ENCODE assay signal across 15 cellular contexts in genomic region chr22:38882972-38883622, GRCh38. TPM values are rescaled to one million over a fixed set of nuclear protein-coding genes. Genes with fewer than 3 reads are reported as not detected.
DNase-seq lines count a peak whose midpoint lies in the region; ATAC-seq, FAIRE-seq and TF ChIP-seq lines count a peak whose summit lies in the region.
"Had no signal": no experiment of that assay in that cellular context is flagged by ENCODE, and none has a peak within 500 bp of the region (broad histone marks: within the 10 kb centered on the region; RNA-seq: fewer than 3 reads in every experiment).

No MANE protein-coding gene starts in this region.

- H3K4me1 ChIP-seq in K562 (replicated peaks in 1 of 2; ENCODE audit: control insufficient read depth in 2 of 2, insufficient read depth in 2 of 2, low read length in 2 of 2) = no peaks in the 10 kb centered on the region

- TF ChIP-seq CTCF in CD4-positive, alpha-beta T cell (IDR thresholded peaks at IDR 0.05) = no peak
- no peak for TF ChIP-seq CTCF in K562 (IDR thresholded peaks at IDR 0.05 in 2 of 3, conservative IDR thresholded peaks at IDR 0.05 in 1 of 3; ENCODE audit: insufficient read depth in 2 of 3, low read depth in 1 of 3, low read length in 3 of 3)
- TF ChIP-seq CTCF in nephron (IDR thresholded peaks at IDR 0.05; ENCODE audit: unreplicated experiment in 3 of 3) = no peak

- H3K9me3 Mint-ChIP-seq in CD4-positive, alpha-beta T cell = no peaks in the 10 kb centered on the region
- peaks cover 2% of the 10 kb centered on the region for H3K9me3 Mint-ChIP-seq in nephron
- no peaks in the 10 kb centered on the region for H3K9me3 Mint-ChIP-seq in stimulated activated memory B cell treated with anti-CD40 and anti-IgM and Interleukin-4, amounts not matched to agents 10 μg/mL and 1 μg/mL and 100 μg/mL, for 72 hours
- H3K9me3 Mint-ChIP-seq: IgD-negative memory B cell; stimulated activated effector memory CD8-positive, alpha-beta T cell treated with anti-CD3 and anti-CD28 coated beads, Interleukin-12 subunit alpha, Interleukin-12 subunit beta, amount 100 ng/mL, for 72 hours had no signal

- H3K27ac Mint-ChIP-seq in CD4-positive, alpha-beta T cell = peak overlapping the region; percentile 28
- peak overlapping the region in 2 of 3 experiments; percentile 60 to 85 for H3K27ac Mint-ChIP-seq in nephron
- no peak overlapping the region for H3K27ac Mint-ChIP-seq in stimulated activated memory B cell treated with anti-CD40 and anti-IgM and Interleukin-4, amounts not matched to agents 10 μg/mL and 1 μg/mL and 100 μg/mL, for 72 hours
- H3K27ac Mint-ChIP-seq: stimulated activated effector memory CD8-positive, alpha-beta T cell treated with anti-CD3 and anti-CD28 coated beads, Interleukin-12 subunit alpha, Interleukin-12 subunit beta, amount 100 ng/mL, for 72 hours had no signal

- no peak overlapping the region for H3K4me3 ChIP-seq in K562

- no peak for ATAC-seq in CD4-positive, alpha-beta T cell (ENCODE audit: poor library complexity)
- no peak for ATAC-seq in K562
- no peak for ATAC-seq in stimulated activated memory B cell treated with anti-CD40 and anti-IgM and Interleukin-4, amounts not matched to agents 10 μg/mL and 1 μg/mL and 100 μg/mL, for 72 hours
- ATAC-seq: PC-3; stimulated activated effector memory CD8-positive, alpha-beta T cell treated with anti-CD3 and anti-CD28 coated beads, Interleukin-12 subunit alpha, Interleukin-12 subunit beta, amount 100 ng/mL, for 72 hours had no signal

- H3K79me2 ChIP-seq in K562 (ENCODE audit: control insufficient read depth, insufficient read depth, low read length) = no peaks in the 10 kb centered on the region

- TF ChIP-seq EP300 in K562 (IDR thresholded peaks at IDR 0.05; ENCODE audit: low read length) = no peak

- H3K9ac ChIP-seq in K562 (ENCODE audit: insufficient read depth in 1 of 2, low read depth in 2 of 2, low read length in 2 of 2) = no peak overlapping the region

- no TSS peak for BruUV-seq in K562 (replicated peaks; lab: Mats Ljungman, UMichigan)

- no peak for TF ChIP-seq RAD21 in K562 (CRISPR knock-in tag; conservative IDR thresholded peaks at IDR 0.05 in 1 of 2, IDR thresholded peaks at IDR 0.05 in 1 of 2)

- FAIRE-seq in K562 (lab: Jason Lieb, UNC) (no peak), GM12891 (lab: Jason Lieb, UNC) (no peak)

- H3K4me1 Mint-ChIP-seq in CD4-positive, alpha-beta T cell (ENCODE audit: low read depth) = peaks cover 24% of the 10 kb centered on the region
- peaks cover 23% of the 10 kb centered on the region for H3K4me1 Mint-ChIP-seq in nephron
- peaks cover 31% of the 10 kb centered on the region for H3K4me1 Mint-ChIP-seq in stimulated activated memory B cell treated with anti-CD40 and anti-IgM and Interleukin-4, amounts not matched to agents 10 μg/mL and 1 μg/mL and 100 μg/mL, for 72 hours
- H3K4me1 Mint-ChIP-seq: IgD-negative memory B cell had no signal

- intact Hi-C loops in CD4-positive, alpha-beta T cell (cut with DNase I, micrococcal nuclease) = no loop called here
- intact Hi-C loops in K562 (cut with micrococcal nuclease) = no loop called here

- DNase-seq in AG08395 (ENCODE audit: low spot score) = peak; percentile 27
- no peak for DNase-seq in CD4-positive, alpha-beta T cell
- DNase-seq in K562 (ENCODE audit: extremely low read depth in 1 of 4, low spot score in 3 of 4) = peak in 1 of 4 experiments; percentile 2
- DNase-seq in NCI-H2196 (lab: John Stamatoyannopoulos, UW; ENCODE audit: unreplicated experiment) = no peak
- DNase-seq in GM12891 (ENCODE audit: insufficient read length, low spot score) = no peak
- DNase-seq in activated effector memory CD4-positive, alpha-beta T cell treated with anti-CD3 and anti-CD28 coated beads, Interleukin-2, amount 50 U/mL, for 16 hours = no peak
- DNase-seq: activated CD8-positive, alpha-beta memory T cell treated with anti-CD3 and anti-CD28 coated beads for 24 hours; dermis blood vessel endothelial cell; midbrain; NCI-H1105 treated with DMSO at 0.1 percent for 48 hours; PC-3 had no signal

- H3K4me3 Mint-ChIP-seq in CD4-positive, alpha-beta T cell = peak overlapping the region; percentile 57
- H3K4me3 Mint-ChIP-seq in nephron = no peak overlapping the region
- no peak overlapping the region for H3K4me3 Mint-ChIP-seq in stimulated activated memory B cell treated with anti-CD40 and anti-IgM and Interleukin-4, amounts not matched to agents 10 μg/mL and 1 μg/mL and 100 μg/mL, for 72 hours
- H3K4me3 Mint-ChIP-seq: IgD-negative memory B cell; stimulated activated effector memory CD8-positive, alpha-beta T cell treated with anti-CD3 and anti-CD28 coated beads, Interleukin-12 subunit alpha, Interleukin-12 subunit beta, amount 100 ng/mL, for 72 hours had no signal

- no peaks in the 10 kb centered on the region for H3K27me3 ChIP-seq in CD4-positive, alpha-beta T cell (ENCODE audit: control insufficient read depth, insufficient read depth, low read length)
- peaks cover 4 to 29% of the 10 kb centered on the region in 2 experiments; a peak in 3 of 5 replicates for H3K27me3 ChIP-seq in K562 (ENCODE audit: control insufficient read depth in 2 of 2, insufficient read depth in 2 of 2, low read length in 2 of 2)

- 0% methylated on average over 7 of the region's 9 CpGs for WGBS in K562 (ENCODE audit: insufficient coverage, low coverage, missing lambda C conversion rate)

- H3K36me3 ChIP-seq in K562 (ENCODE audit: control insufficient read depth, insufficient read depth, low read length) = no peaks in the 10 kb centered on the region

- H2AFZ ChIP-seq in K562 (ENCODE audit: low read depth, low read length) = no peak overlapping the region

- H3K27ac ChIP-seq in CD4-positive, alpha-beta T cell (ENCODE audit: low read depth, low read length) = no peak overlapping the region
- no peak overlapping the region for H3K27ac ChIP-seq in K562 (ENCODE audit: extremely low read depth, low read depth, low read length)

- no peak overlapping the region for H3K4me2 ChIP-seq in K562 (ENCODE audit: insufficient read depth, low read length)

- H3K9me3 ChIP-seq in CD4-positive, alpha-beta T cell (ENCODE audit: control insufficient read depth, low read length) = no peaks in the 10 kb centered on the region
- no peaks in the 10 kb centered on the region for H3K9me3 ChIP-seq in K562 (replicated peaks; ENCODE audit: control insufficient read depth, insufficient read depth, low read depth, low read length)

- POLR2A ChIA-PET in CD4-positive, alpha-beta T cell (lab: Charles Lee) = interaction anchor here (0.6 to 2.4 kb wide), 3 partner anchors 11 to 150 kb away, joined by 3 to 13 read pairs (median 3); partner anchors contain the start of gene CBX6
- POLR2A ChIA-PET in K562 (lab: Yijun Ruan, JAX) = interaction anchor here (0.5 to 1.0 kb wide), 5 partner anchors 38 to 816 kb away, joined by 3 to 4 read pairs (median 3); no protein-coding TSS in a partner anchor

- no peaks in the 10 kb centered on the region for H3K36me3 Mint-ChIP-seq in CD4-positive, alpha-beta T cell (ENCODE audit: low read depth)
- peaks cover 3% of the 10 kb centered on the region for H3K36me3 Mint-ChIP-seq in nephron (ENCODE audit: low read depth)
- no peaks in the 10 kb centered on the region for H3K36me3 Mint-ChIP-seq in stimulated activated memory B cell treated with anti-CD40 and anti-IgM and Interleukin-4, amounts not matched to agents 10 μg/mL and 1 μg/mL and 100 μg/mL, for 72 hours

- TF ChIP-seq POLR2A in K562 (conservative IDR thresholded peaks at IDR 0.05) = no peak
- TF ChIP-seq POLR2A in GM12891 (IDR thresholded peaks at IDR 0.05; ENCODE audit: low read depth, low read length) = no peak

- no peaks in the 10 kb centered on the region for H4K20me1 ChIP-seq in K562 (replicated peaks; ENCODE audit: control insufficient read depth, insufficient read depth, low read length)

- H3K9me1 ChIP-seq in K562 (ENCODE audit: control insufficient read depth, insufficient read depth, low read length) = no peaks in the 10 kb centered on the region

- in situ Hi-C loops in K562 (cut with MboI) = no loop called here

- CTCF ChIA-PET in CD4-positive, alpha-beta T cell (lab: Charles Lee) = no interaction called here
- CTCF ChIA-PET in K562 (lab: Yijun Ruan, JAX; ENCODE audit: low intra/inter-chr PET ratio) = no interaction called here

- no peaks in the 10 kb centered on the region for H3K27me3 Mint-ChIP-seq in CD4-positive, alpha-beta T cell
- no peaks in the 10 kb centered on the region for H3K27me3 Mint-ChIP-seq in nephron (ENCODE audit: low read depth)
- peaks cover 20% of the 10 kb centered on the region for H3K27me3 Mint-ChIP-seq in stimulated activated memory B cell treated with anti-CD40 and anti-IgM and Interleukin-4, amounts not matched to agents 10 μg/mL and 1 μg/mL and 100 μg/mL, for 72 hours

RNA-seq across cellular contexts. Expression of gene CBX6, which starts 11.1 kb away (rescaled TPM):
- total RNA-seq in CD4-positive, alpha-beta T cell = 10 to 100 TPM; 41.6 to 42.8 TPM
- 20.8 and 48.0 TPM in 2 replicates for total RNA-seq in K562 (2011; cell fraction: chromatin; rRNA removed; ENCODE audit: low replicate concordance)
- 32.9 and 39.0 TPM in 2 replicates for total RNA-seq in K562 (2011; cell fraction: nucleolus; rRNA removed)
- 29.8 and 36.5 TPM in 2 replicates for total RNA-seq in K562 (2011; cell fraction: nucleoplasm; rRNA removed)
- total RNA-seq in K562 (2014; rRNA removed) (14.6 and 18.4 TPM in 2 replicates), K562 (2014; rRNA removed; fragmentation: Illumina TruSeq; extraction: Trizol) (7.4 and 8.0 TPM in 2 replicates), K562 (2015; rRNA removed; fragmentation: Illumina TruSeq; extraction: Trizol) (10.7 and 11.2 TPM in 2 replicates), K562 (2021) (29.4 and 31.6 TPM in 2 replicates)
- polyA plus RNA-seq in K562 (2011; rRNA removed) (3.3 TPM in 2 replicates), K562 (2014; fragmentation: Illumina TruSeq; extraction: Trizol) (7.2 and 10.0 TPM in 2 replicates), K562 (2014; fragmentation: Nextera tagmentation; extraction: Ambion mirVana) (1 to 10 TPM in 1 of 2 experiments, under 1 TPM in 1; 0.75 to 1.2 TPM), K562 (2014; rRNA removed) (8.0 and 9.0 TPM in 2 replicates)
- polyA plus RNA-seq in K562 (2011; cell fraction: cytosol; rRNA removed) = 2.4 and 7.2 TPM in 2 replicates
- 12.5 and 31.3 TPM in 2 replicates for polyA plus RNA-seq in K562 (2011; cell fraction: nucleus; rRNA removed)
- polyA plus RNA-seq in K562 (2012) = 6.6 and 8.2 TPM in 2 replicates
- polyA minus RNA-seq in K562 (2011; rRNA and poly(A)+ RNA removed) = 6.9 and 8.8 TPM in 2 replicates
- polyA minus RNA-seq in K562 (2011; cell fraction: cytosol; rRNA and poly(A)+ RNA removed) = 12.9 and 18.3 TPM in 2 replicates
- polyA minus RNA-seq in K562 (2011; cell fraction: nucleus; rRNA and poly(A)+ RNA removed) = 24.7 and 27.6 TPM in 2 replicates
- 39.0 TPM for polyA plus RNA-seq in GM12891 (2012; ENCODE audit: low read depth, missing spikeins)

RNA-seq across cellular contexts. Expression of gene NPTXR, which starts 39.3 kb away (rescaled TPM):
- total RNA-seq in CD4-positive, alpha-beta T cell = 1 to 10 TPM; 4.2 to 4.6 TPM
- 1.3 and 3.0 TPM in 2 replicates for total RNA-seq in K562 (2011; cell fraction: chromatin; rRNA removed; ENCODE audit: low replicate concordance)
- total RNA-seq in K562 (2011; cell fraction: nucleolus; rRNA removed) = 3.0 and 3.3 TPM in 2 replicates
- total RNA-seq in K562 (2011; cell fraction: nucleoplasm; rRNA removed) = 2.9 and 4.0 TPM in 2 replicates
- total RNA-seq in K562 (2014; rRNA removed) = 1.0 and 1.1 TPM in 2 replicates
- total RNA-seq in K562 (2014; rRNA removed; fragmentation: Illumina TruSeq; extraction: Trizol) = 0.51 and 0.54 TPM in 2 replicates
- total RNA-seq in K562 (2015; rRNA removed; fragmentation: Illumina TruSeq; extraction: Trizol) = 0.65 and 0.72 TPM in 2 replicates
- total RNA-seq in K562 (2021) = 3.0 and 3.1 TPM in 2 replicates
- 1.8 and 3.3 TPM in 2 replicates for polyA plus RNA-seq in K562 (2011; rRNA removed)
- 2.5 and 2.8 TPM in 2 replicates for polyA plus RNA-seq in K562 (2011; cell fraction: cytosol; rRNA removed)
- polyA plus RNA-seq in K562 (2011; cell fraction: nucleus; rRNA removed) = 2.1 and 2.8 TPM in 2 replicates
- 1.7 and 3.2 TPM in 2 replicates for polyA plus RNA-seq in K562 (2012)
- polyA plus RNA-seq in K562 (2014; fragmentation: Illumina TruSeq; extraction: Trizol) = 2.3 and 2.6 TPM in 2 replicates
- under 1 TPM; 0.01 to 0.10 TPM for polyA plus RNA-seq in K562 (2014; fragmentation: Nextera tagmentation; extraction: Ambion mirVana)
- polyA plus RNA-seq in K562 (2014; rRNA removed) = 1.5 and 1.7 TPM in 2 replicates
- 1.9 and 2.7 TPM in 2 replicates for polyA minus RNA-seq in K562 (2011; rRNA and poly(A)+ RNA removed)
- 2.6 and 4.7 TPM in 2 replicates for polyA minus RNA-seq in K562 (2011; cell fraction: cytosol; rRNA and poly(A)+ RNA removed)
- polyA minus RNA-seq in K562 (2011; cell fraction: nucleus; rRNA and poly(A)+ RNA removed) = 0.94 and 1.00 TPM in 2 replicates
- polyA plus RNA-seq in GM12891 (2012; ENCODE audit: low read depth, missing spikeins) = 0.08 TPM
